8 cellular contexts compared by ENCODE assay signal in genomic region chr22:19679476-19680099, GRCh38. TPM values are rescaled to one million over a fixed set of nuclear protein-coding genes. Genes with fewer than 3 reads are reported as not detected.
DNase-seq lines count a peak whose midpoint lies in the region; FAIRE-seq and TF ChIP-seq lines count a peak whose summit lies in the region.

No MANE protein-coding gene starts in this region.

- peaks cover 3% of the 10 kb centered on the region for H3K27me3 ChIP-seq in bronchial epithelial cell (ENCODE audit: control insufficient read depth, insufficient read depth, low read length)

- no peaks in the 10 kb centered on the region for H3K36me3 ChIP-seq in bronchial epithelial cell (ENCODE audit: control insufficient read depth, insufficient read depth, low read length)

- FAIRE-seq in bronchial epithelial cell (lab: Jason Lieb, UNC): no peak

- TF ChIP-seq CTCF in GM10248 (IDR thresholded peaks at IDR 0.05; ENCODE audit: control extremely low read depth, extremely low read depth, low read depth, missing control alignments) (peak; percentile 71), bronchial epithelial cell (IDR thresholded peaks at IDR 0.05; ENCODE audit: insufficient read depth, low read length, severe bottlenecking) (peak; percentile 88)

- POLR2A ChIA-PET in GM10248 (lab: Yijun Ruan, JAX): no interaction called here

- no peak overlapping the region for H3K4me3 ChIP-seq in bronchial epithelial cell (ENCODE audit: low read depth, low read length)

- CTCF ChIA-PET in GM10248 (lab: Yijun Ruan, JAX): interaction anchor here (0.8 to 2.4 kb wide), 16 partner anchors 9 to 497 kb away, joined by 3 to 9 read pairs (median 3); no protein-coding TSS in a partner anchor

- no peak for DNase-seq in GM10248 (ENCODE audit: extremely low spot score)
- peak; percentile 55 for DNase-seq in T-helper 9 cell
- peak; percentile 1 for DNase-seq in bronchial epithelial cell (ENCODE audit: low read depth)
- peak; percentile 12 to 50 for DNase-seq in lung microvascular endothelial cell (ENCODE audit: low read depth in 2 of 2)
- DNase-seq in stimulated activated naive CD4-positive, alpha-beta T cell (lab: John Stamatoyannopoulos, UW): peak in 5 of 6 experiments; percentile 11 to 42 (median 29)
- DNase-seq in SKM-1 (lab: John Stamatoyannopoulos, UW; ENCODE audit: unreplicated experiment): no peak
- no peak for DNase-seq in islet precursor cell
- no peak for DNase-seq in SIG-M5 (lab: John Stamatoyannopoulos, UW)

RNA-seq across cellular contexts. Expression of gene SEPTIN5, which starts 34.7 kb away (rescaled TPM):
- total RNA-seq in bronchial epithelial cell (5.8 and 18.3 TPM in 2 replicates), lung microvascular endothelial cell (14.8 and 19.8 TPM in 2 replicates)

RNA-seq across cellular contexts. Expression of gene GP1BB, which starts 43.8 kb away (rescaled TPM):
- 0.90 TPM in 1 of 2 replicates, not detected in the other for total RNA-seq in bronchial epithelial cell
- total RNA-seq in lung microvascular endothelial cell: 2.6 and 3.0 TPM in 2 replicates

Comparison
In these comparisons a context has a peak if more than half of its experiments do, and no peak if none do; other contexts are left out.
1. DNase-seq: peak in T-helper 9 cell (single experiment), bronchial epithelial cell (single experiment), lung microvascular endothelial cell (2 of 2) and stimulated activated naive CD4-positive, alpha-beta T cell (5 of 6); none in GM10248 (single experiment), SKM-1 (single experiment), islet precursor cell (single experiment) and SIG-M5 (single experiment).